In the genomic region with DNA sequence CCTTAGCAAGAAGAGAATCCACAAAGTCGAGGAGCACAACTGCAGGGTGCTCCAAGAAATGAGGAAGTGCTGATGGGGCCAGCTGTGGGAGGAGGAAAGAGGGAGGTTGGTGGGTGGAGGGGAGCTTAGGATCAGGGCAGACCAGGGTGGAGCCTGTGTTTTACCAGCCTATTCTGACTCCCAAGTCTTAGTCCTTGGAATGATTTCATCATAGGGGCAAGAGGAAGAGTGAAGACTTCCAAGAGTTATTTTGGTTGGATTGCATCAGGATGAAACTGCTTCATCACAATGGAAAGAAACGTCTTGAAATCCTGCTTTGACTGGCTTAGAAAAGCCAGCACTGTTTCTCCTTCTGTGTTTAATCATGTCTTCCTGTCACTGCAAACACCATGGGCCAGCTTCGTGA, we compare ENCODE assay signal across 12 cellular contexts.
DNase-seq lines count a peak whose midpoint lies in the region; ATAC-seq and TF ChIP-seq lines count a peak whose summit lies in the region.
"Had no signal": no experiment of that assay in that cellular context is flagged by ENCODE, and none has a peak within 500 bp of the region (broad histone marks: within the 10 kb centered on the region; RNA-seq: fewer than 3 reads in every experiment).

No MANE protein-coding gene starts in this region.

- peaks cover 25% of the 10 kb centered on the region for H3K4me1 ChIP-seq in GM23248 (ENCODE audit: insufficient read depth)
- peaks cover 35% of the 10 kb centered on the region for H3K4me1 ChIP-seq in psoas muscle

- H3K9ac ChIP-seq in GM23248 = peak overlapping the region; percentile 77

- H3K27me3 ChIP-seq in GM23248 (replicated peaks; ENCODE audit: insufficient read depth) (no peaks in the 10 kb centered on the region), psoas muscle (ENCODE audit: insufficient read depth in 3 of 3, low read length in 2 of 3) (no peaks in the 10 kb centered on the region)
- H3K27me3 ChIP-seq: ovary had no signal

- no peaks in the 10 kb centered on the region for H4K20me1 ChIP-seq in GM23248 (ENCODE audit: insufficient read depth)

- H3K36me3 ChIP-seq in GM23248 (ENCODE audit: low read depth) (no peaks in the 10 kb centered on the region; the same call in 1 of the 2 replicates), psoas muscle (ENCODE audit: insufficient read depth in 1 of 2, low read depth in 1 of 2) (no peaks in the 10 kb centered on the region)
- H3K36me3 ChIP-seq: ovary had no signal

- no peak for TF ChIP-seq CTCF in psoas muscle (IDR thresholded peaks at IDR 0.05)

- in situ Hi-C loops in GM23248 (cut with MboI) = no loop called here

- 0 to 9% methylated on average over 3 of the region's 3 CpGs for WGBS in GM23248 (ENCODE audit: low coverage in 1 of 2, low lambda C conversion rate in 2 of 2, missing lambda C conversion rate in 2 of 2), 2 experiments
- 14 to 36% (median 14%) methylated on average over 3 of the region's 3 CpGs for WGBS in psoas muscle, 3 donors

- H3K27ac ChIP-seq in GM23248 = peak overlapping the region; percentile 96
- H3K27ac ChIP-seq in psoas muscle = peak overlapping the region; percentile 62

- H3F3A ChIP-seq in GM23248 (ENCODE audit: insufficient read depth) = peaks cover 19% of the 10 kb centered on the region

- no peaks in the 10 kb centered on the region for H3K79me2 ChIP-seq in GM23248 (ENCODE audit: insufficient read depth)

- intact Hi-C loops in psoas muscle (cut with DNase I) = no loop called here

- H3K4me2 ChIP-seq in GM23248 (ENCODE audit: unreplicated experiment) = peak overlapping the region; percentile 59

- ATAC-seq in psoas muscle (peak; percentile 56 to 85 (median 72)), GM19328 (IDR thresholded peaks at IDR 0.05; ENCODE audit: unreplicated experiment) (no peak), GM18873 (IDR thresholded peaks at IDR 0.05; ENCODE audit: low FRiP score, unreplicated experiment) (no peak), SK-N-SH treated with all-trans-retinoic acid at 6 μM for 48 hours (no peak)

- H3K4me3 ChIP-seq in GM23248 (no peak overlapping the region), psoas muscle (no peak overlapping the region)
- H3K4me3 ChIP-seq: ovary had no signal

- DNase-seq in GM23248 (peak; percentile 94), SIG-M5 treated with dmso at 0.1 percent for 504 hours (lab: John Stamatoyannopoulos, UW; ENCODE audit: unreplicated experiment) (peak; percentile 87), fibroblast of peridontal ligament (ENCODE audit: extremely low read depth) (peak; percentile 99), psoas muscle (peak; percentile 41 to 69), DMS53 (lab: John Stamatoyannopoulos, UW) (no peak)
- DNase-seq: glutamatergic neuron, KG1, RPMI8226 had no signal

- H2AFZ ChIP-seq in GM23248 = peak overlapping the region; percentile 63

- no peaks in the 10 kb centered on the region for H3K9me2 ChIP-seq in GM23248 (ENCODE audit: insufficient read depth)

- H3K9me3 ChIP-seq in GM23248 (ENCODE audit: low read depth) = no peaks in the 10 kb centered on the region
- no peaks in the 10 kb centered on the region for H3K9me3 ChIP-seq in psoas muscle
- H3K9me3 ChIP-seq: ovary had no signal

TF ChIP-seq in SK-N-SH treated with all-trans-retinoic acid at 6 μM for 48 hours, 23 proteins besides CTCF, POLR2A, EP300 and RAD21:
- TF ChIP-seq PPARA (CRISPR knock-in tag; IDR thresholded peaks at IDR 0.05; ENCODE audit: borderline replicate concordance) (no peak), RARB (CRISPR knock-in tag; IDR thresholded peaks at IDR 0.05) (no peak), TOX (CRISPR knock-in tag; IDR thresholded peaks at IDR 0.05; ENCODE audit: borderline replicate concordance) (no peak), GLIS3 (CRISPR knock-in tag; IDR thresholded peaks at IDR 0.05) (no peak), BACH2 (CRISPR knock-in tag; IDR thresholded peaks at IDR 0.05; ENCODE audit: borderline replicate concordance) (no peak), ISL1 (CRISPR knock-in tag; IDR thresholded peaks at IDR 0.05) (no peak)
- TF ChIP-seq, protein P1, sequence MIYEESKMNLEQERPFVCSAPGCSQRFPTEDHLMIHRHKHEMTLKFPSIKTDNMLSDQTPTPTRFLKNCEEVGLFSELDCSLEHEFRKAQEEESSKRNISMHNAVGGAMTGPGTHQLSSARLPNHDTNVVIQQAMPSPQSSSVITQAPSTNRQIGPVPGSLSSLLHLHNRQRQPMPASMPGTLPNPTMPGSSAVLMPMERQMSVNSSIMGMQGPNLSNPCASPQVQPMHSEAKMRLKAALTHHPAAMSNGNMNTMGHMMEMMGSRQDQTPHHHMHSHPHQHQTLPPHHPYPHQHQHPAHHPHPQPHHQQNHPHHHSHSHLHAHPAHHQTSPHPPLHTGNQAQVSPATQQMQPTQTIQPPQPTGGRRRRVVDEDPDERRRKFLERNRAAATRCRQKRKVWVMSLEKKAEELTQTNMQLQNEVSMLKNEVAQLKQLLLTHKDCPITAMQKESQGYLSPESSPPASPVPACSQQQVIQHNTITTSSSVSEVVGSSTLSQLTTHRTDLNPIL (CRISPR knock-in tag; IDR thresholded peaks at IDR 0.05; ENCODE audit: low read depth) = no peak
- TF ChIP-seq, protein P2, sequence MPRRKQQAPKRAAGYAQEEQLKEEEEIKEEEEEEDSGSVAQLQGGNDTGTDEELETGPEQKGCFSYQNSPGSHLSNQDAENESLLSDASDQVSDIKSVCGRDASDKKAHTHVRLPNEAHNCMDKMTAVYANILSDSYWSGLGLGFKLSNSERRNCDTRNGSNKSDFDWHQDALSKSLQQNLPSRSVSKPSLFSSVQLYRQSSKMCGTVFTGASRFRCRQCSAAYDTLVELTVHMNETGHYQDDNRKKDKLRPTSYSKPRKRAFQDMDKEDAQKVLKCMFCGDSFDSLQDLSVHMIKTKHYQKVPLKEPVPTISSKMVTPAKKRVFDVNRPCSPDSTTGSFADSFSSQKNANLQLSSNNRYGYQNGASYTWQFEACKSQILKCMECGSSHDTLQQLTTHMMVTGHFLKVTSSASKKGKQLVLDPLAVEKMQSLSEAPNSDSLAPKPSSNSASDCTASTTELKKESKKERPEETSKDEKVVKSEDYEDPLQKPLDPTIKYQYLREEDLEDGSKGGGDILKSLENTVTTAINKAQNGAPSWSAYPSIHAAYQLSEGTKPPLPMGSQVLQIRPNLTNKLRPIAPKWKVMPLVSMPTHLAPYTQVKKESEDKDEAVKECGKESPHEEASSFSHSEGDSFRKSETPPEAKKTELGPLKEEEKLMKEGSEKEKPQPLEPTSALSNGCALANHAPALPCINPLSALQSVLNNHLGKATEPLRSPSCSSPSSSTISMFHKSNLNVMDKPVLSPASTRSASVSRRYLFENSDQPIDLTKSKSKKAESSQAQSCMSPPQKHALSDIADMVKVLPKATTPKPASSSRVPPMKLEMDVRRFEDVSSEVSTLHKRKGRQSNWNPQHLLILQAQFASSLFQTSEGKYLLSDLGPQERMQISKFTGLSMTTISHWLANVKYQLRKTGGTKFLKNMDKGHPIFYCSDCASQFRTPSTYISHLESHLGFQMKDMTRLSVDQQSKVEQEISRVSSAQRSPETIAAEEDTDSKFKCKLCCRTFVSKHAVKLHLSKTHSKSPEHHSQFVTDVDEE (CRISPR knock-in tag; IDR thresholded peaks at IDR 0.05) = no peak
TF ChIP-seq in SK-N-SH treated with all-trans-retinoic acid at 6 μM for 48 hours: peak in this region for 0.

Comparison
In these comparisons a context has a peak if more than half of its experiments do, and no peak if none do; other contexts are left out.
1. ATAC-seq: peak in psoas muscle (4 of 4); none in GM19328 (single experiment), GM18873 (single experiment) and SK-N-SH treated with all-trans-retinoic acid at 6 μM for 48 hours (single experiment).